1 cellular context compared by ENCODE assay signal in genomic region chr1:212432706-212433576, GRCh38.
TF ChIP-seq lines count a peak whose summit lies in the region.

Gene NENF (plus strand): TSS chr1:212432920. CDS start chr1:212432944, 24 bp downstream.

TF ChIP-seq in HEK293, 187 proteins besides CTCF, POLR2A, EP300 and RAD21 (continued from another document and continues in another):
- TF ChIP-seq ZNF518A (tag by site-specific recombination; conservative IDR thresholded peaks at IDR 0.05; ENCODE audit: low read depth) (no peak), ZNF747 (tag by site-specific recombination; IDR thresholded peaks at IDR 0.05) (no peak), ZNF394 (tag by site-specific recombination; IDR thresholded peaks at IDR 0.05; ENCODE audit: borderline replicate concordance) (no peak), ZNF529 (tag by site-specific recombination; IDR thresholded peaks at IDR 0.05; ENCODE audit: insufficient replicate concordance) (no peak), ZNF560 (tag by site-specific recombination; IDR thresholded peaks at IDR 0.05; ENCODE audit: borderline replicate concordance) (no peak), ZNF274 (IDR thresholded peaks at IDR 0.05; ENCODE audit: low read length) (no peak), ZNF274 (tag by site-specific recombination; IDR thresholded peaks at IDR 0.05; ENCODE audit: borderline replicate concordance) (no peak), ZNF488 (tag by site-specific recombination; IDR thresholded peaks at IDR 0.05) (no peak), ZNF114 (tag by site-specific recombination; IDR thresholded peaks at IDR 0.05) (no peak), ZNF600 (tag by site-specific recombination; IDR thresholded peaks at IDR 0.05) (peak; percentile 71; the same call in 1 of the 2 replicates), ZNF280C (tag by site-specific recombination; IDR thresholded peaks at IDR 0.05) (no peak), ZNF701 (tag by site-specific recombination; IDR thresholded peaks at IDR 0.05) (no peak), ZXDB (tag by site-specific recombination; IDR thresholded peaks at IDR 0.05) (no peak), HOXD13 (CRISPR knock-in tag; IDR thresholded peaks at IDR 0.05; ENCODE audit: borderline replicate concordance) (no peak), ZNF362 (tag by site-specific recombination; IDR thresholded peaks at IDR 0.05) (no peak), ZNF292 (tag by site-specific recombination; IDR thresholded peaks at IDR 0.05; ENCODE audit: borderline replicate concordance, low read depth) (no peak), ZFHX2 (tag by site-specific recombination; conservative IDR thresholded peaks at IDR 0.05) (peak; percentile 76), ZSCAN16 (tag by site-specific recombination; IDR thresholded peaks at IDR 0.05) (no peak), ZNF426 (tag by site-specific recombination; IDR thresholded peaks at IDR 0.05) (no peak), ZNF23 (tag by site-specific recombination; IDR thresholded peaks at IDR 0.05; ENCODE audit: borderline replicate concordance) (no peak), ZBTB10 (tag by site-specific recombination; IDR thresholded peaks at IDR 0.05) (0 out of 2 replicates have a peak, but pooled peaks have one; percentile 34), ZBTB17 (tag by site-specific recombination; IDR thresholded peaks at IDR 0.05) (peak; percentile 69; the same call in 1 of the 2 replicates), ZNF138 (tag by site-specific recombination; IDR thresholded peaks at IDR 0.05; ENCODE audit: borderline replicate concordance) (no peak), ZNF341 (tag by site-specific recombination; IDR thresholded peaks at IDR 0.05; ENCODE audit: low read depth) (peak; percentile 55; the same call in 1 of the 2 replicates), ZBTB7A (tag by site-specific recombination; IDR thresholded peaks at IDR 0.05; ENCODE audit: low read depth) (no peak), ZNF146 (tag by site-specific recombination; IDR thresholded peaks at IDR 0.05) (no peak), PRDM2 (tag by site-specific recombination; IDR thresholded peaks at IDR 0.05; ENCODE audit: borderline replicate concordance) (no peak), GLIS1 (tag by site-specific recombination; IDR thresholded peaks at IDR 0.05) (no peak), ZNF169 (tag by site-specific recombination; IDR thresholded peaks at IDR 0.05) (no peak), HOXA7 (CRISPR knock-in tag; IDR thresholded peaks at IDR 0.05; ENCODE audit: borderline replicate concordance) (0 out of 2 replicates have a peak, but pooled peaks have one; percentile 41), ZNF416 (tag by site-specific recombination; IDR thresholded peaks at IDR 0.05) (no peak), ZNF221 (tag by site-specific recombination; IDR thresholded peaks at IDR 0.05; ENCODE audit: borderline replicate concordance) (no peak), ZFP41 (tag by site-specific recombination; IDR thresholded peaks at IDR 0.05; ENCODE audit: borderline replicate concordance) (no peak), ZNF404 (tag by site-specific recombination; IDR thresholded peaks at IDR 0.05) (no peak), ZNF280D (tag by site-specific recombination; IDR thresholded peaks at IDR 0.05) (no peak), ZNF768 (tag by site-specific recombination; IDR thresholded peaks at IDR 0.05) (no peak), ZNF211 (tag by site-specific recombination; IDR thresholded peaks at IDR 0.05; ENCODE audit: low read depth) (no peak), ZNF510 (tag by site-specific recombination; IDR thresholded peaks at IDR 0.05; ENCODE audit: insufficient replicate concordance) (no peak), ZNF837 (tag by site-specific recombination; IDR thresholded peaks at IDR 0.05) (no peak)
